ENCODE assay signal across 1 cellular context in the genomic region with DNA sequence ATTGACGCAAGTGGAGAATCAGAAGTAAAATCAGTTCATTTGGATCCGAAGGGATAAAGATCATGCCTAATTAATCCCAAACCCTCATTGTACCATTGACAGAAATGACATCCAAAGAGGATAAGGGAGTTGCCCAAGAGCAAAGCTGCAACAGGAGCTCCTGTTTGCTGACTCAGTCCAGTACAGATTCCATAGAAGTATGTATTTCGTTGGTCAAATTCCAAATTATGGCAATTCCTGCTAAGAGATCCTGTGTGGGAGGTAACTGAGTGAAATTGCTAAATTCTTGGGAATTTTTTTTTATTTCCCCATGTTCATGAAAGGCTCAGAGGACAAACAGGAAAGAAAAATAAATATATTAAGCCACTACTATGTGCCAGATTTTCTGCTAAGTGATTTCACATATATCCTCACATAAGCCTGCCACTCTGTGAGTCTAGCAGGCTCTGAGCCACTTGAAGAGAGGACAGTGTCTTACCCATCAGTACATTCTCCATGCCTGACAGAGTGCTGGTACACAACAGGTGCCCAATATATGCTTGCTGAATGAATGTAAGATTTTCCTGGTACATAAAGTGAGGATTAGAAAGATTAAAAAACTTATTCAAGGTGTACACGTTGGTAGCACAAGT.
TF ChIP-seq lines count a peak whose summit lies in the region.

No MANE protein-coding gene starts in this region.

TF ChIP-seq in A549, 52 proteins besides CTCF, POLR2A, EP300 and RAD21 (continued from another document):
- no peak for TF ChIP-seq MAZ (IDR thresholded peaks at IDR 0.05; ENCODE audit: borderline replicate concordance, low read depth, low read length)
- TF ChIP-seq, protein P1, sequence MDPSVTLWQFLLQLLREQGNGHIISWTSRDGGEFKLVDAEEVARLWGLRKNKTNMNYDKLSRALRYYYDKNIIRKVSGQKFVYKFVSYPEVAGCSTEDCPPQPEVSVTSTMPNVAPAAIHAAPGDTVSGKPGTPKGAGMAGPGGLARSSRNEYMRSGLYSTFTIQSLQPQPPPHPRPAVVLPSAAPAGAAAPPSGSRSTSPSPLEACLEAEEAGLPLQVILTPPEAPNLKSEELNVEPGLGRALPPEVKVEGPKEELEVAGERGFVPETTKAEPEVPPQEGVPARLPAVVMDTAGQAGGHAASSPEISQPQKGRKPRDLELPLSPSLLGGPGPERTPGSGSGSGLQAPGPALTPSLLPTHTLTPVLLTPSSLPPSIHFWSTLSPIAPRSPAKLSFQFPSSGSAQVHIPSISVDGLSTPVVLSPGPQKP (IDR thresholded peaks at IDR 0.05; ENCODE audit: low read depth, low read length): no peak
- TF ChIP-seq RCOR1 (IDR thresholded peaks at IDR 0.05; ENCODE audit: low read depth, low read length): no peak
- TF ChIP-seq, protein P2, sequence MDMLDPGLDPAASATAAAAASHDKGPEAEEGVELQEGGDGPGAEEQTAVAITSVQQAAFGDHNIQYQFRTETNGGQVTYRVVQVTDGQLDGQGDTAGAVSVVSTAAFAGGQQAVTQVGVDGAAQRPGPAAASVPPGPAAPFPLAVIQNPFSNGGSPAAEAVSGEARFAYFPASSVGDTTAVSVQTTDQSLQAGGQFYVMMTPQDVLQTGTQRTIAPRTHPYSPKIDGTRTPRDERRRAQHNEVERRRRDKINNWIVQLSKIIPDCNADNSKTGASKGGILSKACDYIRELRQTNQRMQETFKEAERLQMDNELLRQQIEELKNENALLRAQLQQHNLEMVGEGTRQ (IDR thresholded peaks at IDR 0.05): no peak
- TF ChIP-seq EHMT2 (IDR thresholded peaks at IDR 0.05; ENCODE audit: low read depth): no peak
- no peak for TF ChIP-seq NFE2L2 (conservative IDR thresholded peaks at IDR 0.05; ENCODE audit: low read length)
- TF ChIP-seq NPAS2 (CRISPR knock-in tag; IDR thresholded peaks at IDR 0.05; ENCODE audit: borderline replicate concordance): no peak
- TF ChIP-seq HOXB5 (CRISPR knock-in tag; IDR thresholded peaks at IDR 0.05): no peak
- no peak for TF ChIP-seq ZSCAN20 (CRISPR knock-in tag; IDR thresholded peaks at IDR 0.05)
- TF ChIP-seq RARB (CRISPR knock-in tag; IDR thresholded peaks at IDR 0.05): no peak
- TF ChIP-seq FOSB (CRISPR knock-in tag; IDR thresholded peaks at IDR 0.05): no peak
- TF ChIP-seq HOXA7 (CRISPR knock-in tag; IDR thresholded peaks at IDR 0.05): no peak
- no peak for TF ChIP-seq ATOH8 (CRISPR knock-in tag; IDR thresholded peaks at IDR 0.05; ENCODE audit: low read depth)
- TF ChIP-seq, protein P3, sequence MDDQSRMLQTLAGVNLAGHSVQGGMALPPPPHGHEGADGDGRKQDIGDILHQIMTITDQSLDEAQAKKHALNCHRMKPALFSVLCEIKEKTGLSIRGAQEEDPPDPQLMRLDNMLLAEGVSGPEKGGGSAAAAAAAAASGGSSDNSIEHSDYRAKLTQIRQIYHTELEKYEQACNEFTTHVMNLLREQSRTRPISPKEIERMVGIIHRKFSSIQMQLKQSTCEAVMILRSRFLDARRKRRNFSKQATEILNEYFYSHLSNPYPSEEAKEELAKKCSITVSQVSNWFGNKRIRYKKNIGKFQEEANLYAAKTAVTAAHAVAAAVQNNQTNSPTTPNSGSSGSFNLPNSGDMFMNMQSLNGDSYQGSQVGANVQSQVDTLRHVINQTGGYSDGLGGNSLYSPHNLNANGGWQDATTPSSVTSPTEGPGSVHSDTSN (IDR thresholded peaks at IDR 0.05): no peak
- peak; percentile 44 for TF ChIP-seq MAFK (IDR thresholded peaks at IDR 0.05; ENCODE audit: partially characterized antibody)
- TF ChIP-seq RNF2 (IDR thresholded peaks at IDR 0.05; ENCODE audit: borderline replicate concordance, low read depth): no peak
- TF ChIP-seq, protein P4, sequence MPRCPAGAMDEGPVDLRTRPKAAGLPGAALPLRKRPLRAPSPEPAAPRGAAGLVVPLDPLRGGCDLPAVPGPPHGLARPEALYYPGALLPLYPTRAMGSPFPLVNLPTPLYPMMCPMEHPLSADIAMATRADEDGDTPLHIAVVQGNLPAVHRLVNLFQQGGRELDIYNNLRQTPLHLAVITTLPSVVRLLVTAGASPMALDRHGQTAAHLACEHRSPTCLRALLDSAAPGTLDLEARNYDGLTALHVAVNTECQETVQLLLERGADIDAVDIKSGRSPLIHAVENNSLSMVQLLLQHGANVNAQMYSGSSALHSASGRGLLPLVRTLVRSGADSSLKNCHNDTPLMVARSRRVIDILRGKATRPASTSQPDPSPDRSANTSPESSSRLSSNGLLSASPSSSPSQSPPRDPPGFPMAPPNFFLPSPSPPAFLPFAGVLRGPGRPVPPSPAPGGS (IDR thresholded peaks at IDR 0.05): no peak
- no peak for TF ChIP-seq ZNF302 (CRISPR knock-in tag; IDR thresholded peaks at IDR 0.05)
- no peak for TF ChIP-seq CBX8 (IDR thresholded peaks at IDR 0.05)
- no peak for TF ChIP-seq E2F6 (IDR thresholded peaks at IDR 0.05; ENCODE audit: borderline replicate concordance, low read depth)
